Comparison of ENCODE assay signal across 10 cellular contexts in genomic region chr22:36358533-36359171, GRCh38. TPM values are rescaled to one million over a fixed set of nuclear protein-coding genes. Genes with fewer than 3 reads are reported as not detected.
A peak's percentile ranks its signal among the peaks of the same experiment; 100 is the strongest.
DNase-seq lines count a peak whose midpoint lies in the region; ATAC-seq and TF ChIP-seq lines count a peak whose summit lies in the region.
"Had no signal": no experiment of that assay in that cellular context is flagged by ENCODE, and none has a peak within 500 bp of the region (broad histone marks: within the 10 kb centered on the region; RNA-seq: fewer than 3 reads in every experiment).

No MANE protein-coding gene starts in this region.

- no peak for ATAC-seq in activated T-cell treated with anti-CD3 and anti-CD28 coated beads, Interleukin-2, amount 50 U/mL, for 72 hours (replicated peaks in 1 of 2)
- no peak for ATAC-seq in body of pancreas
- no peak for ATAC-seq in activated CD4-positive, CD25-positive, alpha-beta regulatory T cell treated with anti-CD3 and anti-CD28 coated beads, Interleukin-2, amount 50 U/mL, for 24 hours
- ATAC-seq in HG03442 (IDR thresholded peaks at IDR 0.05; ENCODE audit: unreplicated experiment) = no peak

- no peaks in the 10 kb centered on the region for H3K79me1 ChIP-seq in mesenchymal stem cell (replicated peaks; ENCODE audit: low read length, poor library complexity, severe bottlenecking)

- H3K4me1 Mint-ChIP-seq in activated T-cell treated with anti-CD3 and anti-CD28 coated beads, Interleukin-2, amount 50 U/mL, for 72 hours (ENCODE audit: low read depth) = peaks cover 100% of the 10 kb centered on the region

- H3K36me3 ChIP-seq in body of pancreas (replicated peaks in 1 of 2; ENCODE audit: insufficient read depth in 1 of 2, low read depth in 2 of 2) (peaks cover 0 to 2% of the 10 kb centered on the region in 2 donors), mesenchymal stem cell (ENCODE audit: control insufficient read depth in 1 of 2, insufficient read depth in 2 of 2, low read depth in 1 of 2, low read length in 2 of 2) (peaks cover 0 to 30% of the 10 kb centered on the region in 2 experiments), urinary bladder (ENCODE audit: insufficient read depth) (no peaks in the 10 kb centered on the region)

- no peak overlapping the region for H3K18ac ChIP-seq in mesenchymal stem cell (ENCODE audit: low read depth in 1 of 2, low read length in 2 of 2)

- no peaks in the 10 kb centered on the region for H3K27me3 ChIP-seq in body of pancreas
- no peaks in the 10 kb centered on the region for H3K27me3 ChIP-seq in mesenchymal stem cell (ENCODE audit: control insufficient read depth in 1 of 2, insufficient read depth in 1 of 2, low read length in 2 of 2)

- H3K4me3 Mint-ChIP-seq in activated T-cell treated with anti-CD3 and anti-CD28 coated beads, Interleukin-2, amount 50 U/mL, for 72 hours = peak overlapping the region; percentile 76 to 86

- peaks cover 7 to 32% of the 10 kb centered on the region in 2 donors for H3K36me3 Mint-ChIP-seq in activated T-cell treated with anti-CD3 and anti-CD28 coated beads, Interleukin-2, amount 50 U/mL, for 72 hours (ENCODE audit: insufficient read depth in 2 of 2)

- H2BK120ac ChIP-seq in mesenchymal stem cell (ENCODE audit: low read depth, low read length) = no peak overlapping the region

- 62 to 64% methylated on average over 7 of the region's 7 CpGs for WGBS in body of pancreas, 2 donors
- 82% methylated on average over 6 of the region's 7 CpGs for WGBS in mesenchymal stem cell
- WGBS in urinary bladder = 56% methylated on average over 7 of the region's 7 CpGs

- H3K4me3 ChIP-seq in body of pancreas (no peak overlapping the region), mesenchymal stem cell (ENCODE audit: insufficient read depth in 1 of 2, low read depth in 1 of 2, low read length in 2 of 2) (peak overlapping the region in 1 of 2 experiments; percentile 26), urinary bladder (ENCODE audit: low read depth, low read length) (no peak overlapping the region)

- H3K14ac ChIP-seq in mesenchymal stem cell (ENCODE audit: low read length in 2 of 2) = no peak overlapping the region

- H3K23ac ChIP-seq in mesenchymal stem cell (ENCODE audit: low read length in 2 of 2) = no peak overlapping the region

- intact Hi-C loops in body of pancreas (cut with DNase I) = no loop called here

- DNase-seq in activated T-cell treated with anti-CD3 and anti-CD28 coated beads, Interleukin-2, amount 50 U/mL, for 72 hours = no peak
- DNase-seq in activated T-cell treated with anti-CD3 and anti-CD28 coated beads for 4 hours (no peak), body of pancreas (no peak), mesenchymal stem cell (no peak)
- DNase-seq in effector CD4-positive, alpha-beta T cell = no peak
- DNase-seq: NCI-H1105 had no signal

- H3K4me1 ChIP-seq in body of pancreas (peaks cover 97% of the 10 kb centered on the region), mesenchymal stem cell (ENCODE audit: control insufficient read depth, insufficient read depth, low read depth, low read length) (peaks cover 53% of the 10 kb centered on the region), urinary bladder (ENCODE audit: insufficient read depth) (no peaks in the 10 kb centered on the region)

- H3K27ac ChIP-seq in body of pancreas = peak overlapping the region; percentile 42 to 98 (median 89)
- H3K27ac ChIP-seq in mesenchymal stem cell (ENCODE audit: low read length, poor library complexity, severe bottlenecking) = peak overlapping the region; percentile 90
- peak overlapping the region; percentile 47 for H3K27ac ChIP-seq in urinary bladder (ENCODE audit: low read depth)
- H3K27ac ChIP-seq: C4-2B had no signal

- TF ChIP-seq POLR2A in body of pancreas (IDR thresholded peaks at IDR 0.05) = no peak

- H2BK12ac ChIP-seq in mesenchymal stem cell (ENCODE audit: low read length in 2 of 2) = no peak overlapping the region

- H2AK5ac ChIP-seq in mesenchymal stem cell (ENCODE audit: low read length, severe bottlenecking) = peak overlapping the region; percentile 29

- no peak overlapping the region for H2BK15ac ChIP-seq in mesenchymal stem cell (ENCODE audit: low read depth, poor library complexity, severe bottlenecking)

- H3K9me3 ChIP-seq in body of pancreas (no peaks in the 10 kb centered on the region), mesenchymal stem cell (ENCODE audit: control insufficient read depth, low read length) (no peaks in the 10 kb centered on the region)

- no peak overlapping the region for H2AFZ ChIP-seq in mesenchymal stem cell (ENCODE audit: low read depth, low read length)

- no peak for TF ChIP-seq CTCF in body of pancreas (IDR thresholded peaks at IDR 0.05)

- H3K9me3 Mint-ChIP-seq in activated T-cell treated with anti-CD3 and anti-CD28 coated beads, Interleukin-2, amount 50 U/mL, for 72 hours = no peaks in the 10 kb centered on the region

- no peaks in the 10 kb centered on the region for H3K27me3 Mint-ChIP-seq in activated T-cell treated with anti-CD3 and anti-CD28 coated beads, Interleukin-2, amount 50 U/mL, for 72 hours (ENCODE audit: low read depth)

- peak overlapping the region; percentile 20 for H2BK5ac ChIP-seq in mesenchymal stem cell (ENCODE audit: low read depth, low read length, poor library complexity, severe bottlenecking)

- H4K91ac ChIP-seq in mesenchymal stem cell (ENCODE audit: low read length) = no peak overlapping the region

- peak overlapping the region; percentile 91 for H3K27ac Mint-ChIP-seq in activated T-cell treated with anti-CD3 and anti-CD28 coated beads, Interleukin-2, amount 50 U/mL, for 72 hours

- no peak overlapping the region for H4K8ac ChIP-seq in mesenchymal stem cell (ENCODE audit: low read length)

- H3K4me2 ChIP-seq in mesenchymal stem cell (ENCODE audit: low read length, poor library complexity, severe bottlenecking) = no peak overlapping the region

- no peak overlapping the region for H3K4ac ChIP-seq in mesenchymal stem cell (ENCODE audit: low read depth in 1 of 2, low read length in 2 of 2)

- H3K9ac ChIP-seq in mesenchymal stem cell (ENCODE audit: low read length) = peak overlapping the region; percentile 2

RNA-seq across cellular contexts. Expression of gene MYH9, which starts 29.1 kb away (rescaled TPM):
- 100 to 1,000 TPM; 529 to 662 TPM for total RNA-seq in activated T-cell treated with anti-CD3 and anti-CD28 coated beads, Interleukin-2, amount 50 U/mL, for 72 hours
- total RNA-seq in body of pancreas (100 to 1,000 TPM; 294 to 323 TPM), urinary bladder (150 TPM)
- polyA plus RNA-seq in mesenchymal stem cell (2013, experiment 1 of 2) = 369 TPM
- polyA plus RNA-seq in mesenchymal stem cell (2013, experiment 2 of 2) = 336 TPM
- polyA plus RNA-seq in urinary bladder = 258 TPM
